14 cellular contexts compared by ENCODE assay signal in genomic region chr14:63713058-63713457, GRCh38. TPM values are rescaled to one million over a fixed set of nuclear protein-coding genes. Genes with fewer than 3 reads are reported as not detected.
DNase-seq lines count a peak whose midpoint lies in the region; ATAC-seq lines count a peak whose summit lies in the region.
"Had no signal": no experiment of that assay in that cellular context is flagged by ENCODE, and none has a peak within 500 bp of the region (broad histone marks: within the 10 kb centered on the region; RNA-seq: fewer than 3 reads in every experiment).

No MANE protein-coding gene starts in this region.

- peak overlapping the region in 1 of 2 donors; percentile 54 for H3K27ac Mint-ChIP-seq in activated naive CD4-positive, alpha-beta T cell treated with anti-CD3 and anti-CD28 coated beads, Interleukin-2, amount 50 U/mL, for 72 hours
- H3K27ac Mint-ChIP-seq in naive thymus-derived CD8-positive, alpha-beta T cell, result peak overlapping the region in 6 of 10 donors; percentile 0 to 80 (median 20)
- H3K27ac Mint-ChIP-seq: WTC11 had no signal

- peaks cover 7 to 22% of the 10 kb centered on the region in 2 donors for H3K36me3 Mint-ChIP-seq in activated naive CD4-positive, alpha-beta T cell treated with anti-CD3 and anti-CD28 coated beads, Interleukin-2, amount 50 U/mL, for 72 hours
- peaks cover 7 to 35% (median 20%) of the 10 kb centered on the region in 3 donors for H3K36me3 Mint-ChIP-seq in naive thymus-derived CD8-positive, alpha-beta T cell

- peaks cover 13 to 48% (median 41%) of the 10 kb centered on the region in 4 donors for H3K4me1 Mint-ChIP-seq in naive thymus-derived CD8-positive, alpha-beta T cell
- H3K4me1 Mint-ChIP-seq: WTC11 had no signal

- peak; percentile 69 to 74 for ATAC-seq in activated CD4-positive, CD25-positive, alpha-beta regulatory T cell treated with anti-CD3 and anti-CD28 coated beads, Interleukin-2, amount 50 U/mL, for 24 hours
- ATAC-seq in activated naive CD4-positive, alpha-beta T cell treated with anti-CD3 and anti-CD28 coated beads, Interleukin-2, amount 50 U/mL, for 72 hours, result peak; percentile 83 to 94
- no peak for ATAC-seq in naive thymus-derived CD8-positive, alpha-beta T cell
- ATAC-seq in HG03354 (IDR thresholded peaks at IDR 0.05; ENCODE audit: poor library complexity, severe bottlenecking, unreplicated experiment), result no peak
- ATAC-seq: SK-N-SH treated with all-trans-retinoic acid at 6 μM for 48 hours, WTC11 had no signal

- peaks cover 3 to 8% of the 10 kb centered on the region in 2 donors for H3K9me3 Mint-ChIP-seq in activated naive CD4-positive, alpha-beta T cell treated with anti-CD3 and anti-CD28 coated beads, Interleukin-2, amount 50 U/mL, for 72 hours
- peaks cover 0 to 21% (median 8%) of the 10 kb centered on the region in 9 donors for H3K9me3 Mint-ChIP-seq in naive thymus-derived CD8-positive, alpha-beta T cell

- DNase-seq in activated CD4-positive, CD25-positive, alpha-beta regulatory T cell (lab: John Stamatoyannopoulos, UW), result no peak
- DNase-seq in HT1080 (ENCODE audit: low read depth), result peak; percentile 5
- no peak for DNase-seq in activated naive CD4-positive, alpha-beta T cell treated with anti-CD3 and anti-CD28 coated beads, Interleukin-2, amount 50 U/mL, for 72 hours (ENCODE audit: low spot score in 2 of 2)
- DNase-seq in naive thymus-derived CD8-positive, alpha-beta T cell, result no peak
- no peak for DNase-seq in activated gamma-delta T cell treated with Interleukin-2 at 50 U/mL for 16 hours
- no peak for DNase-seq in NCI-H524 (lab: John Stamatoyannopoulos, UW)
- DNase-seq: caudate nucleus, foreskin melanocyte, naive B cell, NCI-H1694 treated with DMSO at 0.1 percent for 48 hours had no signal

- H3K4me3 Mint-ChIP-seq in naive thymus-derived CD8-positive, alpha-beta T cell, result peak overlapping the region in 9 of 10 donors; percentile 0 to 75 (median 24)
- H3K4me3 Mint-ChIP-seq: WTC11 had no signal

- no peaks in the 10 kb centered on the region for H3K27me3 Mint-ChIP-seq in naive thymus-derived CD8-positive, alpha-beta T cell
- H3K27me3 Mint-ChIP-seq: naive B cell had no signal

- POLR2A ChIA-PET in naive thymus-derived CD8-positive, alpha-beta T cell (lab: Charles Lee), result interaction anchor here (0.6 kb wide), 2 partner anchors 86 to 126 kb away, joined by 3 to 5 read pairs; no protein-coding TSS in a partner anchor

RNA-seq across cellular contexts. Expression of gene SGPP1, which starts 14.8 kb away (rescaled TPM):
- 17.5 and 21.8 TPM in 2 replicates for total RNA-seq in HT1080 (2014; rRNA removed; shearing (Covaris generic))
- polyA plus RNA-seq in HT1080 (2015; cell fraction: cytosol; rRNA removed), result 21.0 and 22.1 TPM in 2 replicates
- 20.7 and 26.6 TPM in 2 replicates for polyA plus RNA-seq in HT1080 (2015; cell fraction: nucleus; rRNA removed)
- total RNA-seq in activated naive CD4-positive, alpha-beta T cell treated with anti-CD3 and anti-CD28 coated beads, Interleukin-2, amount 50 U/mL, for 72 hours, result 10 to 100 TPM in 1 of 2 donors, 1 to 10 TPM in 1; 8.9 to 11.4 TPM
- 10 to 100 TPM; 16.4 to 16.6 TPM for total RNA-seq in naive thymus-derived CD8-positive, alpha-beta T cell
- 10 to 100 TPM in 2 of 3 donors, 1 to 10 TPM in 1; 9.2 to 14.5 (median 11.3) TPM for polyA plus RNA-seq in naive thymus-derived CD8-positive, alpha-beta T cell

Comparison
In these comparisons a context has a peak if more than half of its experiments do, and no peak if none do; other contexts are left out.
1. ATAC-seq: peak in activated CD4-positive, CD25-positive, alpha-beta regulatory T cell treated with anti-CD3 and anti-CD28 coated beads, Interleukin-2, amount 50 U/mL, for 24 hours (2 of 2) and activated naive CD4-positive, alpha-beta T cell treated with anti-CD3 and anti-CD28 coated beads, Interleukin-2, amount 50 U/mL, for 72 hours (2 of 2); none in naive thymus-derived CD8-positive, alpha-beta T cell (0 of 2) and HG03354 (single experiment).